Comparison of ENCODE assay signal across 15 cellular contexts in the genomic region with DNA sequence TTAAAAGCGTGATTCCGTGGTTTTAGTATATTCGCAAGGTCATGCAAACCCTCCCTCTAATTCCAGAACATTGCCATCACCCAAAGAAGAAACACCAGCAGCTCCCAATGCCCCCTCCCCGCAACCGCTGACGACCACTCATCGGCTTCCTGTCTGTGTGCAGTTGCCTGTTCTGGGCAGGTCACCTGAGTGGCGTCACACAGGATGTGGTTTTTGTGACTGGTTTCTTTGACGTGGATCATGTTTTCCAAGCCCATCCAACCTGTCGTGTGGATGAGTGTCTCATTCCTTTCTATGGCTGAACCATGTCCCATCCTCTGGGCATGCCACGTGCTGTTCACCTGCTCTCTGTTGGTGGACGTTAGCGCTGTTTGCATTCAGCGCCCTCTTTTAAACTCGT. TPM values are rescaled to one million over a fixed set of nuclear protein-coding genes. Genes with fewer than 3 reads are reported as not detected.
A peak's percentile ranks its signal among the peaks of the same experiment; 100 is the strongest.
DNase-seq lines count a peak whose midpoint lies in the region; ATAC-seq lines count a peak whose summit lies in the region.
"Had no signal": no experiment of that assay in that cellular context is flagged by ENCODE, and none has a peak within 500 bp of the region (broad histone marks: within the 10 kb centered on the region; RNA-seq: fewer than 3 reads in every experiment).

No MANE protein-coding gene starts in this region.

- no peak overlapping the region for H2AFZ ChIP-seq in mesenchymal stem cell (ENCODE audit: low read depth, low read length)

- H3K9me3 Mint-ChIP-seq in activated naive CD8-positive, alpha-beta T cell (ENCODE audit: low read depth) = no peaks in the 10 kb centered on the region

- H3K4me1 Mint-ChIP-seq in T-helper 17 cell = peaks cover 10% of the 10 kb centered on the region
- peaks cover 23% of the 10 kb centered on the region for H3K4me1 Mint-ChIP-seq in activated naive CD8-positive, alpha-beta T cell (ENCODE audit: low read depth)

- H3K27me3 Mint-ChIP-seq in T-helper 17 cell = peaks cover 20% of the 10 kb centered on the region
- no peaks in the 10 kb centered on the region for H3K27me3 Mint-ChIP-seq in activated naive CD8-positive, alpha-beta T cell

- no peak overlapping the region for H2BK12ac ChIP-seq in mesenchymal stem cell (ENCODE audit: low read length in 2 of 2)

- no peak overlapping the region for H2BK120ac ChIP-seq in mesenchymal stem cell (ENCODE audit: low read depth, low read length)

- H3K4me2 ChIP-seq in mesenchymal stem cell (ENCODE audit: low read length, poor library complexity, severe bottlenecking) = no peak overlapping the region

- no peaks in the 10 kb centered on the region for H3K9me3 ChIP-seq in T-helper 17 cell (ENCODE audit: control insufficient read depth, low read length, poor library complexity, severe bottlenecking)
- H3K9me3 ChIP-seq in mesenchymal stem cell (ENCODE audit: control insufficient read depth, low read length) = no peaks in the 10 kb centered on the region
- H3K9me3 ChIP-seq: colonic mucosa, gastroesophageal sphincter, Peyer's patch, upper lobe of right lung had no signal

- H3K4me3 Mint-ChIP-seq in T-helper 17 cell = no peak overlapping the region
- H3K4me3 Mint-ChIP-seq in activated naive CD8-positive, alpha-beta T cell = no peak overlapping the region

- no peak overlapping the region for H3K9ac ChIP-seq in mesenchymal stem cell (ENCODE audit: low read length)

- no peak overlapping the region for H3K4me3 ChIP-seq in mesenchymal stem cell (ENCODE audit: insufficient read depth in 1 of 2, low read depth in 1 of 2, low read length in 2 of 2)
- H3K4me3 ChIP-seq: colonic mucosa, gastroesophageal sphincter, Peyer's patch, upper lobe of right lung had no signal

- H2BK5ac ChIP-seq in mesenchymal stem cell (ENCODE audit: low read depth, low read length, poor library complexity, severe bottlenecking) = no peak overlapping the region

- no peak overlapping the region for H4K8ac ChIP-seq in mesenchymal stem cell (ENCODE audit: low read length)

- H2AK5ac ChIP-seq in mesenchymal stem cell (ENCODE audit: low read length, severe bottlenecking) = no peak overlapping the region

- no peak overlapping the region for H3K4ac ChIP-seq in mesenchymal stem cell (ENCODE audit: low read depth in 1 of 2, low read length in 2 of 2)

- no peak overlapping the region for H4K91ac ChIP-seq in mesenchymal stem cell (ENCODE audit: low read length)

- no peaks in the 10 kb centered on the region for H3K79me1 ChIP-seq in mesenchymal stem cell (replicated peaks; ENCODE audit: low read length, poor library complexity, severe bottlenecking)

- H3K36me3 Mint-ChIP-seq in T-helper 17 cell (ENCODE audit: low read depth) = peaks cover 2% of the 10 kb centered on the region
- H3K36me3 Mint-ChIP-seq in activated naive CD8-positive, alpha-beta T cell = no peaks in the 10 kb centered on the region

- H3K27ac ChIP-seq in mesenchymal stem cell (ENCODE audit: low read length, poor library complexity, severe bottlenecking) = no peak overlapping the region
- H3K27ac ChIP-seq: gastroesophageal sphincter, upper lobe of right lung had no signal

- WGBS in mesenchymal stem cell = 81% methylated on average over 15 of the region's 15 CpGs

- no peaks in the 10 kb centered on the region for H3K36me3 ChIP-seq in mesenchymal stem cell (ENCODE audit: control insufficient read depth in 1 of 2, insufficient read depth in 2 of 2, low read depth in 1 of 2, low read length in 2 of 2)
- H3K36me3 ChIP-seq: colonic mucosa, gastroesophageal sphincter, Peyer's patch, upper lobe of right lung had no signal

- no peak overlapping the region for H3K18ac ChIP-seq in mesenchymal stem cell (ENCODE audit: low read depth in 1 of 2, low read length in 2 of 2)

- ATAC-seq in T-helper 17 cell (peak; percentile 25), GM18511 (IDR thresholded peaks at IDR 0.05; ENCODE audit: unreplicated experiment) (no peak)
- ATAC-seq: gastroesophageal sphincter, upper lobe of right lung had no signal

- H2BK15ac ChIP-seq in mesenchymal stem cell (ENCODE audit: low read depth, poor library complexity, severe bottlenecking) = no peak overlapping the region

- peaks cover 9% of the 10 kb centered on the region for H3K4me1 ChIP-seq in mesenchymal stem cell (ENCODE audit: control insufficient read depth, insufficient read depth, low read depth, low read length)

- H3K14ac ChIP-seq in mesenchymal stem cell (ENCODE audit: low read length in 2 of 2) = no peak overlapping the region

- peak; percentile 8 for DNase-seq in EL
- no peak for DNase-seq in T-helper 17 cell
- peak; percentile 13 for DNase-seq in stimulated activated CD4-positive, alpha-beta T cell treated with anti-CD3 and anti-CD28 coated beads, Interleukin-4, amount 100 ng/mL, for 24 hours
- DNase-seq in DMS114 treated with DMSO at 0.1 percent for 48 hours (lab: John Stamatoyannopoulos, UW; ENCODE audit: unreplicated experiment) = no peak
- no peak for DNase-seq in mesenchymal stem cell
- DNase-seq in retina = no peak
- DNase-seq: activated CD4-positive, CD25-positive, alpha-beta regulatory T cell treated with anti-CD3 and anti-CD28 coated beads, Interleukin-2, amount 50 U/mL, for 72 hours; colonic mucosa; mesendoderm; NCI-H1105 treated with DMSO at 0.1 percent for 48 hours; upper lobe of right lung had no signal

- no peak overlapping the region for H3K27ac Mint-ChIP-seq in T-helper 17 cell
- peak overlapping the region; percentile 41 for H3K27ac Mint-ChIP-seq in activated naive CD8-positive, alpha-beta T cell

- peak overlapping the region in 1 of 2 experiments; percentile 11 for H3K23ac ChIP-seq in mesenchymal stem cell (ENCODE audit: low read length in 2 of 2)

- H3K27me3 ChIP-seq in mesenchymal stem cell (ENCODE audit: control insufficient read depth in 1 of 2, insufficient read depth in 1 of 2, low read length in 2 of 2) = peaks cover 37 to 55% of the 10 kb centered on the region in 2 experiments
- H3K27me3 ChIP-seq: colonic mucosa, Peyer's patch, upper lobe of right lung had no signal

RNA-seq across cellular contexts. Expression of a gene that starts 8.2 kb away (rescaled TPM):
- not detected for total RNA-seq in T-helper 17 cell
- polyA plus RNA-seq in mesenchymal stem cell (2013, experiment 1 of 2) = not detected
- polyA plus RNA-seq in mesenchymal stem cell (2013, experiment 2 of 2) = not detected

Comparison
In these comparisons a context has a peak if more than half of its experiments do, and no peak if none do; other contexts are left out.
1. DNase-seq: peak in EL (single experiment) and stimulated activated CD4-positive, alpha-beta T cell treated with anti-CD3 and anti-CD28 coated beads, Interleukin-4, amount 100 ng/mL, for 24 hours (single experiment); none in T-helper 17 cell (0 of 3), DMS114 treated with DMSO at 0.1 percent for 48 hours (single experiment), mesenchymal stem cell (single experiment) and retina (single experiment).